In genomic region chr15:79025802-79026201, GRCh38 we compare ENCODE assay signal across 22 cellular contexts.
"Had no signal": no experiment of that assay in that cellular context is flagged by ENCODE, and none has a peak within 500 bp of the region (broad histone marks: within the 10 kb centered on the region; RNA-seq: fewer than 3 reads in every experiment).

No MANE protein-coding gene starts in this region.

- H3K27ac ChIP-seq: breast epithelium, VCaP had no signal

- H3K4me1 Mint-ChIP-seq: activated CD4-positive, alpha-beta T cell treated with anti-CD3 and anti-CD28 coated beads for 36 hours; activated naive CD4-positive, alpha-beta T cell treated with anti-CD3 and anti-CD28 coated beads, Interleukin-2, amount 50 U/mL, for 24 hours had no signal

- H3K4me3 ChIP-seq: breast epithelium had no signal

- H3K27me3 ChIP-seq: breast epithelium had no signal

- ATAC-seq: activated CD4-positive, alpha-beta T cell treated with anti-CD3 and anti-CD28 coated beads for 36 hours; activated T-cell treated with anti-CD3 and anti-CD28 coated beads, Interleukin-2, amount 50 U/mL, for 72 hours; PC-3 had no signal

- H3K4me1 ChIP-seq: breast epithelium had no signal

- H3K36me3 ChIP-seq: breast epithelium had no signal

- H3K27ac Mint-ChIP-seq: activated CD4-positive, alpha-beta memory T cell treated with anti-CD3 and anti-CD28 coated beads, Interleukin-2, amount 10 ng/mL, durations not matched to agents 7 days and 5 days; activated CD4-positive, alpha-beta T cell treated with anti-CD3 and anti-CD28 coated beads for 36 hours; activated naive CD4-positive, alpha-beta T cell treated with anti-CD3 and anti-CD28 coated beads, Interleukin-2, amount 50 U/mL, for 24 hours; activated T-cell treated with anti-CD3 and anti-CD28 coated beads, Interleukin-2, amount 50 U/mL, for 72 hours; activated T-helper 2 cell treated with anti-CD3 and anti-CD28 coated beads, Interferon-gamma antibody, Interleukin-2, Interleukin-4, amounts not matched to agents 10 μg/mL and 5 μg/mL and 100 μg/mL, durations not matched to agents 14 hours and 24 hours and 36 hours had no signal

- H3K9me3 ChIP-seq: breast epithelium had no signal

- DNase-seq: activated CD4-positive, alpha-beta T cell treated with anti-CD3 and anti-CD28 coated beads, Interleukin-2, amount 50 U/mL, for 1 hour; activated CD4-positive, CD25-positive, alpha-beta regulatory T cell; activated naive CD4-positive, alpha-beta T cell; activated T-cell treated with anti-CD3 and anti-CD28 coated beads for 4 hours; activated T-cell treated with anti-CD3 and anti-CD28 coated beads, Interleukin-2, amount 50 U/mL, for 72 hours; caudate nucleus; NCI-H1105 treated with DMSO at 0.1 percent for 48 hours; NCI-H146; NCI-H187 treated with DMSO at 0.1 percent for 48 hours; NCI-H2107; NCI-H510A treated with DMSO at 0.1 percent for 48 hours; NCI-H69; NK-92 treated with Interleukin-12 subunit alpha and Interleukin-12 subunit beta, amount 100 ng/mL, for 24 hours; PC-3; SIG-M5; T-helper 1 cell had no signal

- H3K36me3 Mint-ChIP-seq: activated naive CD4-positive, alpha-beta T cell treated with anti-CD3 and anti-CD28 coated beads, Interleukin-2, amount 50 U/mL, for 24 hours had no signal

- H3K9me3 Mint-ChIP-seq: activated naive CD4-positive, alpha-beta T cell treated with anti-CD3 and anti-CD28 coated beads, Interleukin-2, amount 50 U/mL, for 24 hours had no signal

- H3K4me3 Mint-ChIP-seq: activated CD4-positive, alpha-beta memory T cell treated with anti-CD3 and anti-CD28 coated beads, Interleukin-2, amount 10 ng/mL, durations not matched to agents 7 days and 5 days; activated CD4-positive, alpha-beta T cell treated with anti-CD3 and anti-CD28 coated beads for 36 hours; activated naive CD4-positive, alpha-beta T cell treated with anti-CD3 and anti-CD28 coated beads, Interleukin-2, amount 50 U/mL, for 24 hours; activated T-cell treated with anti-CD3 and anti-CD28 coated beads, Interleukin-2, amount 50 U/mL, for 72 hours had no signal
